In the genomic region with DNA sequence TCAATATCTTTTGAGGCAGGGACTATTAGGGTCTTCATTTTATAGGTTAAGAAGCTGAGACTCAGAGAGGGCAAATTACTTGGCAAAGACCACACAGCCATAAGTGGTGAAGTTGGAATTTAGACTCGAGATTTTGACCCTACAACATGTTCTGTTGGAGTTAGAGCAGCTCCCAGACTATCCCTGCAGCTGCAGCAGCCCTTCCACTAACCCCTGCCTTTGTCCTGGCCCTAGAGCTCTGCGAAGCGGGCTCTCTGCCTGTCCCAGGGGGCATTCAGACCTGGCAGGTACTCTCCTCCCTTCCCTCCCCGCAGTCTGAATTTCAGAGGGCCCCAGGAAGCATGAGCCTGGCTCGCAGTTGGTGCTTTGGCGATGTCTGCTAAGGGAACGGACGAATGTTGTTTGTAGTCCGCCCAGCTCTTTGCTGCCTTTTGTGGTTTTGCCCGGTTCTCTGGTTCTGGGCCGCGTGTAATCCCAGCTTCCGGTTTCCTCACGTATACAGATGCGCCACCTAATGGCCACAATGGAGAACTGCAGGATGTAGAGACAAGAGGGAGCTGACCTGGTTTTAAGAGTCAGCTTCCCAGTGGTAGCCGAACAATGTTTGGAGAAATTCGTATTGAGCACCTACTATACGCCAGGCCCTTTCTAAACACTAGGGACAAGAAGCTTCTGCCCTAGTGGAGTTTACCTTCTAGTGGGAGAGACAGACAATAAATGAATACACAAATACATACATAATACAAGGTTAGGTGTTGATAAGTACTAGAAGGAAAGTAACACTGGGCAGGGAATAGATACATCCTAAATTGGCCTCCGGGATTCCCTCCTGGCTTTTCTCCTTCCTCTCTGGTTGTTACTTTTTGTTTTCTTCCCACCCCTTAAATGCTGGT, we compare ENCODE assay signal across 8 cellular contexts.
DNase-seq lines count a peak whose midpoint lies in the region; ATAC-seq lines count a peak whose summit lies in the region.

No MANE protein-coding gene starts in this region.

- DNase-seq in AG08396 (ENCODE audit: low spot score) (peak; percentile 92), NCI-H446 treated with DMSO at 0.1 percent for 48 hours (lab: John Stamatoyannopoulos, UW) (peak; percentile 74), left kidney (ENCODE audit: low read depth, low spot score) (peak; percentile 95)
- peak; percentile 45 for DNase-seq in activated CD4-positive, alpha-beta T cell treated with anti-CD3 and anti-CD28 coated beads for 1 hour
- peak; percentile 66 to 69 for DNase-seq in stimulated activated CD4-positive, alpha-beta T cell treated with anti-CD3 and anti-CD28 coated beads, Interleukin-2, amount 100 ng/mL, for 24 hours

- H3K27ac ChIP-seq in cingulate gyrus (ENCODE audit: low read depth, low read length), result peak overlapping the region; percentile 80

- ATAC-seq in GM18907 (IDR thresholded peaks at IDR 0.05; ENCODE audit: unreplicated experiment) (peak; percentile 79), HG03342 (IDR thresholded peaks at IDR 0.05; ENCODE audit: unreplicated experiment) (peak; percentile 72)

Comparison
In these comparisons a context has a peak if more than half of its experiments do, and no peak if none do; other contexts are left out.
1. Peak in every context shown above with its lines: DNase-seq, ATAC-seq and H3K27ac ChIP-seq.
2. DNase-seq: peak in every context shown above with its lines; median percentile 95 in left kidney; 92 in AG08396; 74 in NCI-H446 treated with DMSO at 0.1 percent for 48 hours; 68 in stimulated activated CD4-positive, alpha-beta T cell treated with anti-CD3 and anti-CD28 coated beads, Interleukin-2, amount 100 ng/mL, for 24 hours; 45 in activated CD4-positive, alpha-beta T cell treated with anti-CD3 and anti-CD28 coated beads for 1 hour.